19 cellular contexts compared by ENCODE assay signal in genomic region chr5:148309746-148310145, GRCh38.
DNase-seq lines count a peak whose midpoint lies in the region; ATAC-seq and TF ChIP-seq lines count a peak whose summit lies in the region.
"Had no signal": no experiment of that assay in that cellular context is flagged by ENCODE, and none has a peak within 500 bp of the region (broad histone marks: within the 10 kb centered on the region; RNA-seq: fewer than 3 reads in every experiment).

No MANE protein-coding gene starts in this region.

- ATAC-seq in GM19324 (IDR thresholded peaks at IDR 0.05; ENCODE audit: low FRiP score, unreplicated experiment) = no peak
- ATAC-seq: A549; CD8-positive, alpha-beta T cell; GM12878 had no signal

- H3K27ac ChIP-seq in epithelial cell of prostate = peak overlapping the region; percentile 26
- H3K27ac ChIP-seq: 22Rv1; A549; BLaER1 treated with 17β-estradiol and CSF1 and Interleukin-3, amounts not matched to agents 10 nM and 100 nM; C4-2B had no signal

- no peak overlapping the region for H3K4me3 ChIP-seq in retinal pigment epithelial cell (ENCODE audit: low read length)
- H3K4me3 ChIP-seq: A549; BLaER1 treated with 17β-estradiol and CSF1 and Interleukin-3, amounts not matched to agents 10 nM and 100 nM; GM12878 had no signal

- no peak for TF ChIP-seq CTCF in retinal pigment epithelial cell (conservative IDR thresholded peaks at IDR 0.05; ENCODE audit: low read depth, low read length)

- DNase-seq in NCI-H2227 treated with DMSO at 0.1 percent for 48 hours (lab: John Stamatoyannopoulos, UW) (peak; percentile 48), NCI-H2227 (lab: John Stamatoyannopoulos, UW; ENCODE audit: unreplicated experiment) (no peak), epithelial cell of prostate (ENCODE audit: low read depth, low spot score) (no peak), retinal pigment epithelial cell (ENCODE audit: low read depth) (peak; percentile 70)
- DNase-seq: AML-193; Caco-2; Calu3; CD4-positive, alpha-beta T cell; CD8-positive, alpha-beta T cell; DMS79; DND-41; EL; GDM1 had no signal

Comparison
In these comparisons a context has a peak if more than half of its experiments do, and no peak if none do; other contexts are left out.
1. DNase-seq: peak in NCI-H2227 treated with DMSO at 0.1 percent for 48 hours (single experiment) and retinal pigment epithelial cell (single experiment); none in NCI-H2227 (single experiment) and epithelial cell of prostate (single experiment).